Comparison of ENCODE assay signal across 18 cellular contexts in the genomic region with DNA sequence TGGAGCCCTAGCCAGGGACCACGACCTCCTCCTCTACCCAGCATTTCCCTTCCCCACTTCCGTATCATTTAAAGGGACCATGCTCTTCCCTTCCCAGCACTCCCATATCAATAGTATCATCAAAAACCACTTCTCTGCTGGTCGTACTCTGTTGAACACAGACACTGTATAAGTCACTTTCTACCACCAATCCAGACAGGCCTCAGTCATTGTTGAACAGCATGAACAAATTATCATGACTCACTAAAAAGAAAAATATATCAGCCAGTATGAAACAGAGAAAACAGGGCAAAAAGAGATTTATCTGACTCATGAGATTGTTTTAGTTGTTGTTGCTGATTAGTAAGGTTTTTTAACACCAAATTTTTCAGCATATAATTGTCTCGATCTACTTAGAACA.
DNase-seq lines count a peak whose midpoint lies in the region; ATAC-seq, FAIRE-seq and TF ChIP-seq lines count a peak whose summit lies in the region.
"Had no signal": no experiment of that assay in that cellular context is flagged by ENCODE, and none has a peak within 500 bp of the region (broad histone marks: within the 10 kb centered on the region; RNA-seq: fewer than 3 reads in every experiment).

No MANE protein-coding gene starts in this region.

- peak overlapping the region; percentile 3 for H3K27ac Mint-ChIP-seq in activated CD4-positive, alpha-beta T cell treated with anti-CD3 and anti-CD28 coated beads, Interleukin-2, amount 10 ng/mL, durations not matched to agents 7 days and 5 days
- H3K27ac Mint-ChIP-seq in activated CD8-positive, alpha-beta memory T cell treated with anti-CD3 and anti-CD28 coated beads, Interleukin-2, amount 10 ng/mL, durations not matched to agents 7 days and 5 days: no peak overlapping the region

- TF ChIP-seq POLR2A in H54 (IDR thresholded peaks at IDR 0.05; ENCODE audit: low read depth, low read length): no peak

- no peak for ATAC-seq in HG02840 (IDR thresholded peaks at IDR 0.05; ENCODE audit: low FRiP score, unreplicated experiment)
- no peak for ATAC-seq in activated CD8-positive, alpha-beta memory T cell treated with anti-CD3 and anti-CD28 coated beads, Interleukin-2, amount 10 ng/mL, durations not matched to agents 7 days and 5 days
- ATAC-seq: heart right ventricle, upper lobe of right lung had no signal

- FAIRE-seq in H54 (lab: Jason Lieb, UNC): no peak
- FAIRE-seq: G401.6, islet of Langerhans had no signal

- H3K4me1 Mint-ChIP-seq in activated CD4-positive, alpha-beta T cell treated with anti-CD3 and anti-CD28 coated beads, Interleukin-2, amount 10 ng/mL, durations not matched to agents 7 days and 5 days: no peaks in the 10 kb centered on the region
- H3K4me1 Mint-ChIP-seq in activated CD8-positive, alpha-beta memory T cell treated with anti-CD3 and anti-CD28 coated beads, Interleukin-2, amount 10 ng/mL, durations not matched to agents 7 days and 5 days: peaks cover 10% of the 10 kb centered on the region
- H3K4me1 Mint-ChIP-seq: central memory CD8-positive, alpha-beta T cell had no signal

- H3K36me3 Mint-ChIP-seq in activated CD4-positive, alpha-beta T cell treated with anti-CD3 and anti-CD28 coated beads, Interleukin-2, amount 10 ng/mL, durations not matched to agents 7 days and 5 days (ENCODE audit: low read depth): peaks cover 15% of the 10 kb centered on the region
- H3K36me3 Mint-ChIP-seq in activated CD8-positive, alpha-beta memory T cell treated with anti-CD3 and anti-CD28 coated beads, Interleukin-2, amount 10 ng/mL, durations not matched to agents 7 days and 5 days: peaks cover 7% of the 10 kb centered on the region

- DNase-seq in activated CD4-positive, alpha-beta T cell treated with anti-CD3 and anti-CD28 coated beads, Interleukin-2, amount 10 ng/mL, durations not matched to agents 7 days and 5 days: no peak
- no peak for DNase-seq in activated CD4-positive, alpha-beta T cell treated with anti-CD3 and anti-CD28 coated beads for 4 hours
- DNase-seq in astrocyte of the hippocampus (ENCODE audit: low read depth, low spot score) (peak; percentile 30), glomerular visceral epithelial cell (ENCODE audit: extremely low spot score) (peak; percentile 48), H54 (ENCODE audit: insufficient read length, low spot score) (no peak)
- no peak for DNase-seq in activated CD8-positive, alpha-beta memory T cell treated with anti-CD3 and anti-CD28 coated beads, Interleukin-2, amount 10 ng/mL, durations not matched to agents 7 days and 5 days
- no peak for DNase-seq in stimulated activated CD4-positive, alpha-beta T cell treated with anti-CD3 and anti-CD28 coated beads, Interleukin-2, amount 100 ng/mL, for 24 hours
- DNase-seq: activated gamma-delta T cell treated with Interleukin-2 at 50 U/mL for 16 hours, adrenal gland, heart right ventricle, NCI-H1694 treated with DMSO at 0.1 percent for 48 hours, SHP77, T-helper 1 cell, upper lobe of right lung had no signal

- H3K27me3 Mint-ChIP-seq in activated CD4-positive, alpha-beta T cell treated with anti-CD3 and anti-CD28 coated beads, Interleukin-2, amount 10 ng/mL, durations not matched to agents 7 days and 5 days: peaks cover 3% of the 10 kb centered on the region
- H3K27me3 Mint-ChIP-seq in activated CD8-positive, alpha-beta memory T cell treated with anti-CD3 and anti-CD28 coated beads, Interleukin-2, amount 10 ng/mL, durations not matched to agents 7 days and 5 days: no peaks in the 10 kb centered on the region
- H3K27me3 Mint-ChIP-seq: central memory CD8-positive, alpha-beta T cell had no signal

- peaks cover 32% of the 10 kb centered on the region for H3K9me3 Mint-ChIP-seq in activated CD4-positive, alpha-beta T cell treated with anti-CD3 and anti-CD28 coated beads, Interleukin-2, amount 10 ng/mL, durations not matched to agents 7 days and 5 days
- H3K9me3 Mint-ChIP-seq in activated CD8-positive, alpha-beta memory T cell treated with anti-CD3 and anti-CD28 coated beads, Interleukin-2, amount 10 ng/mL, durations not matched to agents 7 days and 5 days (ENCODE audit: low read depth): peaks cover 10% of the 10 kb centered on the region

- CTCF ChIA-PET in activated CD4-positive, alpha-beta T cell treated with anti-CD3 and anti-CD28 coated beads, Interleukin-2, amount 10 ng/mL, durations not matched to agents 7 days and 5 days (lab: Charles Lee): no interaction called here
- CTCF ChIA-PET in activated CD8-positive, alpha-beta memory T cell treated with anti-CD3 and anti-CD28 coated beads, Interleukin-2, amount 10 ng/mL, durations not matched to agents 7 days and 5 days (lab: Charles Lee): no interaction called here

- H3K4me3 Mint-ChIP-seq in activated CD4-positive, alpha-beta T cell treated with anti-CD3 and anti-CD28 coated beads, Interleukin-2, amount 10 ng/mL, durations not matched to agents 7 days and 5 days: no peak overlapping the region
- H3K4me3 Mint-ChIP-seq in activated CD8-positive, alpha-beta memory T cell treated with anti-CD3 and anti-CD28 coated beads, Interleukin-2, amount 10 ng/mL, durations not matched to agents 7 days and 5 days: no peak overlapping the region
- H3K4me3 Mint-ChIP-seq: central memory CD8-positive, alpha-beta T cell had no signal

- POLR2A ChIA-PET in activated CD4-positive, alpha-beta T cell treated with anti-CD3 and anti-CD28 coated beads, Interleukin-2, amount 10 ng/mL, durations not matched to agents 7 days and 5 days (lab: Charles Lee): no interaction called here

Comparison
In these comparisons a context has a peak if more than half of its experiments do, and no peak if none do; other contexts are left out.
1. DNase-seq: peak in astrocyte of the hippocampus (single experiment) and glomerular visceral epithelial cell (single experiment); none in activated CD4-positive, alpha-beta T cell treated with anti-CD3 and anti-CD28 coated beads, Interleukin-2, amount 10 ng/mL, durations not matched to agents 7 days and 5 days (single experiment), activated CD4-positive, alpha-beta T cell treated with anti-CD3 and anti-CD28 coated beads for 4 hours (0 of 2), activated CD8-positive, alpha-beta memory T cell treated with anti-CD3 and anti-CD28 coated beads, Interleukin-2, amount 10 ng/mL, durations not matched to agents 7 days and 5 days (single experiment), stimulated activated CD4-positive, alpha-beta T cell treated with anti-CD3 and anti-CD28 coated beads, Interleukin-2, amount 100 ng/mL, for 24 hours (0 of 2) and H54 (single experiment).